ENCODE assay signal across 29 cellular contexts in the genomic region with DNA sequence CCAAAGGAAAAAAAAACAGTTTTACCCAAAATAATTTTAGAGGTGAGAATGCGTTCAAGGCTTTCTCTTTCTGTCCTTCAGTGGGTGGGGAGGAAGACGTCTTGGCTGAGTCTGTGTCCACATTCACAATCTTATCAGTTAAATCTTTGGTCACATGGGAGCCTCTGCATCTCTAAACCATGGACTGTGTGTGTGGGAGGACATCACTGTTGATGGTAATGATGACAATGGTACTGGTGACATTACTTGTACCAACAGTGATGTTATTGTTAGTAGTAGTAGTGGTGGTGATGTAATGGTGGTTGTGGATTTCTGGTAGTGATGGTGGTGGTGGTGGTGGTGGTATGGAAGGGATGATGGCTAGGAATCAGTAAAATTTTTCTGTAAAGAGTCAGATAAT. TPM values are rescaled to one million over a fixed set of nuclear protein-coding genes. Genes with fewer than 3 reads are reported as not detected.
"Had no signal": no experiment of that assay in that cellular context is flagged by ENCODE, and none has a peak within 500 bp of the region (broad histone marks: within the 10 kb centered on the region; RNA-seq: fewer than 3 reads in every experiment).

No MANE protein-coding gene starts in this region.

- H3K27ac ChIP-seq: adrenal gland, body of pancreas, colonic mucosa, epithelial cell of prostate, foreskin keratinocyte, gastrocnemius medialis, heart left ventricle had no signal

- H3K27ac Mint-ChIP-seq: activated CD4-positive, alpha-beta memory T cell treated with anti-CD3 and anti-CD28 coated beads for 36 hours; activated CD4-positive, alpha-beta T cell treated with anti-CD3 and anti-CD28 coated beads for 36 hours; activated CD4-positive, alpha-beta T cell treated with anti-CD3 and anti-CD28 coated beads, Interleukin-2, amount 10 ng/mL, durations not matched to agents 24 days and 14 days; activated naive CD4-positive, alpha-beta T cell treated with anti-CD3 and anti-CD28 coated beads, Interleukin-2, amount 10 ng/mL, durations not matched to agents 7 days and 5 days; activated naive CD4-positive, alpha-beta T cell treated with anti-CD3 and anti-CD28 coated beads, Interleukin-2, amount 50 U/mL, for 72 hours had no signal

- H3K36me3 Mint-ChIP-seq: activated CD4-positive, alpha-beta memory T cell treated with anti-CD3 and anti-CD28 coated beads for 36 hours; activated naive CD4-positive, alpha-beta T cell treated with anti-CD3 and anti-CD28 coated beads, Interleukin-2, amount 10 ng/mL, durations not matched to agents 7 days and 5 days; activated naive CD4-positive, alpha-beta T cell treated with anti-CD3 and anti-CD28 coated beads, Interleukin-2, amount 50 U/mL, for 72 hours had no signal

- H3K9me3 Mint-ChIP-seq: activated CD4-positive, alpha-beta memory T cell treated with anti-CD3 and anti-CD28 coated beads for 36 hours; activated naive CD4-positive, alpha-beta T cell treated with anti-CD3 and anti-CD28 coated beads, Interleukin-2, amount 10 ng/mL, durations not matched to agents 7 days and 5 days had no signal

- H3K27me3 ChIP-seq: adrenal gland, body of pancreas, colonic mucosa, foreskin keratinocyte, gastrocnemius medialis, heart left ventricle had no signal

- H3K36me3 ChIP-seq: adrenal gland, colonic mucosa, gastrocnemius medialis, heart left ventricle had no signal

- DNase-seq: activated CD4-positive, alpha-beta memory T cell treated with anti-CD3 and anti-CD28 coated beads for 36 hours; activated CD4-positive, alpha-beta T cell treated with anti-CD3 and anti-CD28 coated beads for 36 hours; activated CD4-positive, alpha-beta T cell treated with anti-CD3 and anti-CD28 coated beads, Interleukin-2, amount 10 ng/mL, durations not matched to agents 24 days and 14 days; activated CD4-positive, CD25-positive, alpha-beta regulatory T cell; activated CD4-positive, CD25-positive, alpha-beta regulatory T cell treated with anti-CD3 and anti-CD28 coated beads, Interleukin-2, amount 50 U/mL, for 72 hours; activated CD8-positive, alpha-beta memory T cell treated with anti-CD3 and anti-CD28 coated beads for 24 hours; activated gamma-delta T cell; activated naive CD4-positive, alpha-beta T cell; activated naive CD4-positive, alpha-beta T cell treated with anti-CD3 and anti-CD28 coated beads, Interleukin-2, amount 10 ng/mL, durations not matched to agents 7 days and 5 days; activated T-cell treated with anti-CD3 and anti-CD28 coated beads, Interleukin-2, amount 50 U/mL, for 48 hours; adrenal gland; amygdala; aorta; body of pancreas; caudate nucleus; cerebellar nuclear complex; colonic mucosa; effector CD8-positive, alpha-beta T cell; foreskin keratinocyte; gastrocnemius medialis; glutamatergic neuron; heart left ventricle; T-helper 2 cell had no signal

- H3K4me3 ChIP-seq: adrenal gland, body of pancreas, colonic mucosa, gastrocnemius medialis, heart left ventricle had no signal

- H3K27me3 Mint-ChIP-seq: activated CD4-positive, alpha-beta T cell treated with anti-CD3 and anti-CD28 coated beads, Interleukin-2, amount 10 ng/mL, durations not matched to agents 24 days and 14 days; activated naive CD4-positive, alpha-beta T cell treated with anti-CD3 and anti-CD28 coated beads, Interleukin-2, amount 10 ng/mL, durations not matched to agents 7 days and 5 days had no signal

- H3K4me1 Mint-ChIP-seq: activated CD4-positive, alpha-beta T cell treated with anti-CD3 and anti-CD28 coated beads for 36 hours; activated CD4-positive, alpha-beta T cell treated with anti-CD3 and anti-CD28 coated beads, Interleukin-2, amount 10 ng/mL, durations not matched to agents 24 days and 14 days; activated naive CD4-positive, alpha-beta T cell treated with anti-CD3 and anti-CD28 coated beads, Interleukin-2, amount 10 ng/mL, durations not matched to agents 7 days and 5 days had no signal

- ATAC-seq: activated CD4-positive, alpha-beta T cell treated with anti-CD3 and anti-CD28 coated beads for 36 hours; body of pancreas; esophagus mucosa; foreskin keratinocyte; gastrocnemius medialis; heart left ventricle had no signal

- H3K9me3 ChIP-seq: adrenal gland, body of pancreas, colonic mucosa, gastrocnemius medialis, heart left ventricle had no signal

- H3K4me3 Mint-ChIP-seq: activated CD4-positive, alpha-beta memory T cell treated with anti-CD3 and anti-CD28 coated beads for 36 hours; activated CD4-positive, alpha-beta T cell treated with anti-CD3 and anti-CD28 coated beads for 36 hours; activated CD4-positive, alpha-beta T cell treated with anti-CD3 and anti-CD28 coated beads, Interleukin-2, amount 10 ng/mL, durations not matched to agents 24 days and 14 days; activated naive CD4-positive, alpha-beta T cell treated with anti-CD3 and anti-CD28 coated beads, Interleukin-2, amount 10 ng/mL, durations not matched to agents 7 days and 5 days had no signal

- H3K4me1 ChIP-seq: adrenal gland, body of pancreas, colonic mucosa, foreskin keratinocyte, gastrocnemius medialis had no signal

RNA-seq across cellular contexts. Expression of gene SYNDIG1, which starts 59.6 kb away (rescaled TPM):
- total RNA-seq: activated CD4-positive, alpha-beta memory T cell treated with anti-CD3 and anti-CD28 coated beads for 36 hours; activated CD4-positive, alpha-beta T cell treated with anti-CD3 and anti-CD28 coated beads for 36 hours; activated CD4-positive, alpha-beta T cell treated with anti-CD3 and anti-CD28 coated beads, Interleukin-2, amount 10 ng/mL, durations not matched to agents 24 days and 14 days; activated naive CD4-positive, alpha-beta T cell treated with anti-CD3 and anti-CD28 coated beads, Interleukin-2, amount 50 U/mL, for 72 hours; dermis microvascular lymphatic vessel endothelial cell; endothelial cell of umbilical vein; foreskin keratinocyte; T-helper 1 cell treated with Interleukin-12 subunit alpha and Interleukin-12 subunit beta and Interleukin-4 antibody, amounts not matched to agents 30 ng/mL and 1 ng/mL, for 36 hours had no signal
